In the genomic region with DNA sequence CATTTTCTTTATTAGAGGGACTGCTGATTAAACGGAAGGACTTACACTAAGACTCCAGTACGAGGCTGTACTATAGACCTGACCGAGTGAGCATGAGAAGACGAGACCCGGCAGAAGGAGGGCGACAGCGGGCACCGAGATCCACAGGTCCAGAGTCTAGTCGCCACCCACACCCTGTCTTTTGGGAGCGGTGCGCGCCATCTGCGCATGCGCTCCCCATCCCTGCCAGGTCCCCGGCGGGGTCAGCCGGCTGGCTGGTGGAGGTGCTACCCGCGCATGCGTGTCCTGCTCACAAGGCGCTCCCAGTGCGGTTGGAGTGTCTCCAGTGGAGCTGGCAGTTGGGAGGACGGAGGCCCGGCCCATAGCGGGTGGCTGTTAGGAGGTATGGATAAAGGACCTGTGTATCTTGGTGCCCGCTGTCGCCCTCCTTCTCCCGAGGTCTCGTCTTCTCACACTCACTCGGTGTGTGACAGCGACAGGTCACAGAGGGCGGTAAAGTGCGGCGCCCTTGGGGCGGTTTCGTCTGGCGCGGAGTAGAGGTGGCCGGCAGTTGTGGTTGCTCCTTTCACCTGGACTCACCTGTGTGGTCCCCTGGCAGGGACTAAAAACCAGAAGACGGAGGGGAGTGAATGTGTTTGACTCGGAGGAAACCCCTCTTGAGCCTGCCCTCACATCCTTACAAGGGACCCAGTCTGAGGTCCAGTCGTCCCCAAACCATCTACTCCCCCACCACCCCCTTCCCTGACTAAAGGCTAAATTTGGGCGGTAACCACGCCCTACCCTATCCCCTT, we compare ENCODE assay signal across 8 cellular contexts. TPM values are rescaled to one million over a fixed set of nuclear protein-coding genes. Genes with fewer than 3 reads are reported as not detected.
DNase-seq lines count a peak whose midpoint lies in the region; ATAC-seq and TF ChIP-seq lines count a peak whose summit lies in the region.

No MANE protein-coding gene starts in this region.

- H3K27me3 ChIP-seq in RWPE2 (ENCODE audit: insufficient read depth, poor library complexity, severe bottlenecking) (no peaks in the 10 kb centered on the region), gastroesophageal sphincter (no peaks in the 10 kb centered on the region)

- no peak for TF ChIP-seq EP300 in gastroesophageal sphincter (IDR thresholded peaks at IDR 0.05)

- TF ChIP-seq CTCF in LNCaP clone FGC (IDR thresholded peaks at IDR 0.05; ENCODE audit: control insufficient read depth, extremely low read depth, insufficient read depth) (no peak), RWPE2 (IDR thresholded peaks at IDR 0.05; ENCODE audit: poor library complexity, severe bottlenecking) (peak; percentile 2), gastroesophageal sphincter (IDR thresholded peaks at IDR 0.05) (no peak)

- H3K4me1 ChIP-seq in RWPE2 (ENCODE audit: insufficient read depth, poor library complexity, severe bottlenecking), result no peaks in the 10 kb centered on the region
- peaks cover 0 to 21% (median 2%) of the 10 kb centered on the region in 3 donors for H3K4me1 ChIP-seq in gastroesophageal sphincter

- in situ Hi-C loops in Caki2 (cut with HindIII; ENCODE audit: low pct_unique_long_range_greater_than_20kb, low sequenced_read_pairs), result no loop called here

- H3K9me3 ChIP-seq in RWPE2 (ENCODE audit: severe bottlenecking) (no peaks in the 10 kb centered on the region), gastroesophageal sphincter (no peaks in the 10 kb centered on the region)

- peak; percentile 63 for ATAC-seq in GM21723 (IDR thresholded peaks at IDR 0.05; ENCODE audit: unreplicated experiment)
- ATAC-seq in RWPE2 (ENCODE audit: low read depth), result peak; percentile 64
- ATAC-seq in gastroesophageal sphincter, result peak; percentile 74

- H3K27ac ChIP-seq in RWPE2 (ENCODE audit: poor library complexity, severe bottlenecking), result peak overlapping the region; percentile 59
- H3K27ac ChIP-seq in gastroesophageal sphincter, result peak overlapping the region; percentile 74 to 85 (median 78)

- WGBS in gastroesophageal sphincter (ENCODE audit: low coverage in 1 of 2), 2 donors, result 10 to 52% methylated on average over 4 to 10 of the region's 44 CpGs

- peak in 1 of 2 donors; percentile 10 for TF ChIP-seq POLR2A in gastroesophageal sphincter (IDR thresholded peaks at IDR 0.05)

- peak overlapping the region; percentile 44 for H3K4me3 ChIP-seq in LNCaP clone FGC (ENCODE audit: low read depth, low read length)
- peak overlapping the region; percentile 28 for H3K4me3 ChIP-seq in RWPE2 (ENCODE audit: severe bottlenecking)
- peak overlapping the region; percentile 22 to 44 for H3K4me3 ChIP-seq in gastroesophageal sphincter

- no peaks in the 10 kb centered on the region for H3K36me3 ChIP-seq in RWPE2 (ENCODE audit: low read depth)
- H3K36me3 ChIP-seq in gastroesophageal sphincter, result no peaks in the 10 kb centered on the region

- DNase-seq in Caki2 (ENCODE audit: low read depth) (peak; percentile 77), LNCaP clone FGC (ENCODE audit: low read depth) (peak; percentile 39), RWPE2 (ENCODE audit: low spot score) (peak; percentile 75), nucleus accumbens (lab: John Stamatoyannopoulos, UW) (peak in 55 of 56 donors; percentile 2 to 80 (median 41)), superior temporal gyrus (ENCODE audit: extremely low spot score) (peak; percentile 41)
- peak; percentile 16 to 54 (median 30) for DNase-seq in activated naive CD4-positive, alpha-beta T cell (lab: John Stamatoyannopoulos, UW)

RNA-seq across cellular contexts. Expression of gene HSD17B10, which starts 7.6 kb away (rescaled TPM):
- total RNA-seq in Caki2 (2014; rRNA removed; shearing (Covaris generic); ENCODE audit: low replicate concordance), result 133 and 141 TPM in 2 replicates
- total RNA-seq in gastroesophageal sphincter, result 100 to 1,000 TPM in 3 of 4 donors, 10 to 100 TPM in 1; 75.6 to 114 (median 106) TPM

RNA-seq across cellular contexts. Expression of gene RIBC1, which starts 19.1 kb away (rescaled TPM):
- 0.84 and 1.1 TPM in 2 replicates for total RNA-seq in Caki2 (2014; rRNA removed; shearing (Covaris generic); ENCODE audit: low replicate concordance)
- total RNA-seq in gastroesophageal sphincter, result under 1 TPM in 2 of 4 donors, not detected in 2; 0.35 to 0.85 TPM

RNA-seq across cellular contexts. Expression of gene SMC1A, which starts 19.3 kb away (rescaled TPM):
- total RNA-seq in Caki2 (2014; rRNA removed; shearing (Covaris generic); ENCODE audit: low replicate concordance), result 6.2 and 11.7 TPM in 2 replicates
- total RNA-seq in gastroesophageal sphincter, result 10 to 100 TPM; 28.4 to 56.0 (median 33.2) TPM

Comparison
In these comparisons a context has a peak if more than half of its experiments do, and no peak if none do; other contexts are left out.
1. Peak in every context shown above with its lines: DNase-seq, ATAC-seq, H3K4me3 ChIP-seq and H3K27ac ChIP-seq.